In genomic region chr16:58044266-58045019, GRCh38 we compare ENCODE assay signal across 26 cellular contexts.
"Had no signal": no experiment of that assay in that cellular context is flagged by ENCODE, and none has a peak within 500 bp of the region (broad histone marks: within the 10 kb centered on the region; RNA-seq: fewer than 3 reads in every experiment).

No MANE protein-coding gene starts in this region.

- ATAC-seq: activated CD8-positive, alpha-beta memory T cell treated with anti-CD3 and anti-CD28 coated beads, Interleukin-2, amount 10 ng/mL, durations not matched to agents 7 days and 5 days; T-helper 17 cell had no signal

- H3K27ac ChIP-seq: ascending aorta, KMS-11, Peyer's patch, SJSA1 had no signal

- H3K4me3 ChIP-seq: ascending aorta, MG63, Peyer's patch, SJSA1 had no signal

- H3K27me3 Mint-ChIP-seq: activated CD4-positive, alpha-beta T cell treated with anti-CD3 and anti-CD28 coated beads, Interleukin-2, amount 10 ng/mL, durations not matched to agents 24 days and 14 days; activated CD8-positive, alpha-beta memory T cell treated with anti-CD3 and anti-CD28 coated beads, Interleukin-2, amount 10 ng/mL, durations not matched to agents 7 days and 5 days; activated naive CD4-positive, alpha-beta T cell treated with anti-CD3 and anti-CD28 coated beads, Interleukin-2, amount 50 U/mL, for 24 hours; activated T-cell treated with anti-CD3 and anti-CD28 coated beads, Interleukin-2, amount 50 U/mL, for 24 hours; brain; T-helper 17 cell had no signal

- DNase-seq: activated B cell treated with CpG ODN at 0.5 μM for 24 hours; activated CD4-positive, alpha-beta T cell treated with anti-CD3 and anti-CD28 coated beads for 1 hour; activated CD4-positive, alpha-beta T cell treated with anti-CD3 and anti-CD28 coated beads, Interleukin-2, amount 10 ng/mL, durations not matched to agents 24 days and 14 days; activated CD4-positive, alpha-beta T cell treated with anti-CD3 and anti-CD28 coated beads, Interleukin-2, amount 50 U/mL, for 48 hours; activated CD8-positive, alpha-beta memory T cell treated with anti-CD3 and anti-CD28 coated beads, Interleukin-2, amount 10 ng/mL, durations not matched to agents 7 days and 5 days; activated effector memory CD4-positive, alpha-beta T cell treated with Interleukin-2 at 50 U/mL for 16 hours; activated naive CD4-positive, alpha-beta T cell; activated T-cell treated with anti-CD3 and anti-CD28 coated beads, Interleukin-2, amount 50 U/mL, for 24 hours; amniotic stem cell; MG63; NCI-H1105; NCI-H1436; NCI-H1694 treated with DMSO at 0.1 percent for 48 hours; NCI-H2029 treated with DMSO at 0.1 percent for 48 hours; NCI-H446; NCI-H524; SHP77; T-helper 17 cell; T-helper 9 cell had no signal

- H3K27ac Mint-ChIP-seq: activated B cell treated with CpG ODN at 0.5 μM for 24 hours; activated CD4-positive, alpha-beta T cell treated with anti-CD3 and anti-CD28 coated beads, Interleukin-2, amount 10 ng/mL, durations not matched to agents 24 days and 14 days; activated CD8-positive, alpha-beta memory T cell treated with anti-CD3 and anti-CD28 coated beads, Interleukin-2, amount 10 ng/mL, durations not matched to agents 7 days and 5 days; activated naive CD4-positive, alpha-beta T cell treated with anti-CD3 and anti-CD28 coated beads, Interleukin-2, amount 50 U/mL, for 24 hours; activated T-cell treated with anti-CD3 and anti-CD28 coated beads, Interleukin-2, amount 50 U/mL, for 24 hours; activated T-helper 1 cell treated with anti-CD3 and anti-CD28 coated beads, Interleukin-12 subunit alpha, Interleukin-12 subunit beta, Interleukin-2, Interleukin-4 antibody, amounts not matched to agents 30 ng/mL and 10 ng/mL and 1 ng/mL, durations not matched to agents 14 hours and 24 hours and 36 hours; brain; T-helper 17 cell had no signal

- H3K4me1 Mint-ChIP-seq: activated B cell treated with CpG ODN at 0.5 μM for 24 hours; activated CD4-positive, alpha-beta T cell treated with anti-CD3 and anti-CD28 coated beads, Interleukin-2, amount 10 ng/mL, durations not matched to agents 24 days and 14 days; activated CD8-positive, alpha-beta memory T cell treated with anti-CD3 and anti-CD28 coated beads, Interleukin-2, amount 10 ng/mL, durations not matched to agents 7 days and 5 days; activated naive CD4-positive, alpha-beta T cell treated with anti-CD3 and anti-CD28 coated beads, Interleukin-2, amount 50 U/mL, for 24 hours; T-helper 17 cell had no signal

- H3K9me3 Mint-ChIP-seq: activated B cell treated with CpG ODN at 0.5 μM for 24 hours; activated CD4-positive, alpha-beta T cell treated with anti-CD3 and anti-CD28 coated beads, Interleukin-2, amount 10 ng/mL, durations not matched to agents 24 days and 14 days; activated naive CD4-positive, alpha-beta T cell treated with anti-CD3 and anti-CD28 coated beads, Interleukin-2, amount 50 U/mL, for 24 hours; activated T-cell treated with anti-CD3 and anti-CD28 coated beads, Interleukin-2, amount 50 U/mL, for 24 hours; activated T-helper 1 cell treated with anti-CD3 and anti-CD28 coated beads, Interleukin-12 subunit alpha, Interleukin-12 subunit beta, Interleukin-2, Interleukin-4 antibody, amounts not matched to agents 30 ng/mL and 10 ng/mL and 1 ng/mL, durations not matched to agents 14 hours and 24 hours and 36 hours; brain had no signal

- H3K27me3 ChIP-seq: ascending aorta, MG63, Peyer's patch, SJSA1 had no signal

- H3K9me3 ChIP-seq: ascending aorta, MG63, Peyer's patch, SJSA1 had no signal

- H3K4me1 ChIP-seq: ascending aorta, SJSA1 had no signal

- H3K9ac ChIP-seq: KMS-11 had no signal

- H3K4me3 Mint-ChIP-seq: activated B cell treated with CpG ODN at 0.5 μM for 24 hours; activated CD4-positive, alpha-beta T cell treated with anti-CD3 and anti-CD28 coated beads, Interleukin-2, amount 10 ng/mL, durations not matched to agents 24 days and 14 days; activated CD8-positive, alpha-beta memory T cell treated with anti-CD3 and anti-CD28 coated beads, Interleukin-2, amount 10 ng/mL, durations not matched to agents 7 days and 5 days; activated naive CD4-positive, alpha-beta T cell treated with anti-CD3 and anti-CD28 coated beads, Interleukin-2, amount 50 U/mL, for 24 hours; activated T-cell treated with anti-CD3 and anti-CD28 coated beads, Interleukin-2, amount 50 U/mL, for 24 hours; activated T-helper 1 cell treated with anti-CD3 and anti-CD28 coated beads, Interleukin-12 subunit alpha, Interleukin-12 subunit beta, Interleukin-2, Interleukin-4 antibody, amounts not matched to agents 30 ng/mL and 10 ng/mL and 1 ng/mL, durations not matched to agents 14 hours and 24 hours and 36 hours; brain; T-helper 17 cell had no signal

- H3K36me3 Mint-ChIP-seq: activated CD8-positive, alpha-beta memory T cell treated with anti-CD3 and anti-CD28 coated beads, Interleukin-2, amount 10 ng/mL, durations not matched to agents 7 days and 5 days; activated naive CD4-positive, alpha-beta T cell treated with anti-CD3 and anti-CD28 coated beads, Interleukin-2, amount 50 U/mL, for 24 hours had no signal

- H3K36me3 ChIP-seq: ascending aorta, MG63, SJSA1 had no signal

- H3K4me2 ChIP-seq: KMS-11 had no signal
